ENCODE assay signal across 1 cellular context in the genomic region with DNA sequence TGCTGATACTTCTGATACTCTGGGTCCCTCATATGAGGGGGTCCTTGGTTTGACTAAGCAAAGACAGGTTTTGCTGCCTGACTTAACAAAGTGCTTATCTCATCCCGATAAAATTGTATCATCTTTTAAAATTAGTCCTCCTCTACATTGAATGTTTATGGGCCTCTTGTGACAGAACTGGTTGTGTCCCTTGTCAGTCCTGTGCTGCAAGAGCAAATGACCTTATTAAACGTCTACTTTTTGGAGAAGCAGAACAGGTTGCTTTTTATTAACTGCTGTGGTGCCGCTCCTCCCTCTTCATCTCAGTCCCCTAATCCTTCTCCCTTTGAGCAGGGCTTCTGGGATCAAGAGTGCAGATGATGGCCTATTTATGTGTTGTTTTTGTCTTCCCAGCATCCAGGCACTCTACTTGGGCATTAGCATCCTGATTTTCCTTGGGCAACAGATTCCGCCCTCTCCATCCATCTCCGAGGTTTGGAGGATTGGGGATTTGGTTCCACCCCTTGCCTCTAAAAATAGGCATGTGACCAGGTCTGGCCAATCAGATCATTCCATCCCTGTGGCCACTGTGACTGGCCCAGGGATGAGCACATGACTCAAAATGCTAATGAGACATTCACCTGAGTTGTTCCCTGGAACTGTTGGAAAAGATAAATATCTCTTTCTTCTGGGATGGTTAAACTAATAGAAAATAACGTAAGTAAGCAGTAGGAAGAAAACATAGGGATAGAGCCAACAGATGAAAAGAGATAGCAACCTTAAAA.
A peak's percentile ranks its signal among the peaks of the same experiment; 100 is the strongest.
TF ChIP-seq lines count a peak whose summit lies in the region.

No MANE protein-coding gene starts in this region.

TF ChIP-seq in HEK293, 187 proteins besides CTCF, POLR2A, EP300 and RAD21 (continued from another document):
- TF ChIP-seq, protein P1, sequence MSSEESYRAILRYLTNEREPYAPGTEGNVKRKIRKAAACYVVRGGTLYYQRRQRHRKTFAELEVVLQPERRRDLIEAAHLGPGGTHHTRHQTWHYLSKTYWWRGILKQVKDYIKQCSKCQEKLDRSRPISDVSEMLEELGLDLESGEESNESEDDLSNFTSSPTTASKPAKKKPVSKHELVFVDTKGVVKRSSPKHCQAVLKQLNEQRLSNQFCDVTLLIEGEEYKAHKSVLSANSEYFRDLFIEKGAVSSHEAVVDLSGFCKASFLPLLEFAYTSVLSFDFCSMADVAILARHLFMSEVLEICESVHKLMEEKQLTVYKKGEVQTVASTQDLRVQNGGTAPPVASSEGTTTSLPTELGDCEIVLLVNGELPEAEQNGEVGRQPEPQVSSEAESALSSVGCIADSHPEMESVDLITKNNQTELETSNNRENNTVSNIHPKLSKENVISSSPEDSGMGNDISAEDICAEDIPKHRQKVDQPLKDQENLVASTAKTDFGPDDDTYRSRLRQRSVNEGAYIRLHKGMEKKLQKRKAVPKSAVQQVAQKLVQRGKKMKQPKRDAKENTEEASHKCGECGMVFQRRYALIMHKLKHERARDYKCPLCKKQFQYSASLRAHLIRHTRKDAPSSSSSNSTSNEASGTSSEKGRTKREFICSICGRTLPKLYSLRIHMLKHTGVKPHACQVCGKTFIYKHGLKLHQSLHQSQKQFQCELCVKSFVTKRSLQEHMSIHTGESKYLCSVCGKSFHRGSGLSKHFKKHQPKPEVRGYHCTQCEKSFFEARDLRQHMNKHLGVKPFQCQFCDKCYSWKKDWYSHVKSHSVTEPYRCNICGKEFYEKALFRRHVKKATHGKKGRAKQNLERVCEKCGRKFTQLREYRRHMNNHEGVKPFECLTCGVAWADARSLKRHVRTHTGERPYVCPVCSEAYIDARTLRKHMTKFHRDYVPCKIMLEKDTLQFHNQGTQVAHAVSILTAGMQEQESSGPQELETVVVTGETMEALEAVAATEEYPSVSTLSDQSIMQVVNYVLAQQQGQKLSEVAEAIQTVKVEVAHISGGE (tag by site-specific recombination; conservative IDR thresholded peaks at IDR 0.05; ENCODE audit: low read depth) = no peak
- TF ChIP-seq SP2 (tag by site-specific recombination; IDR thresholded peaks at IDR 0.05) (0 out of 2 replicates have a peak, but pooled peaks have one; percentile 16), ZNF621 (tag by site-specific recombination; IDR thresholded peaks at IDR 0.05) (no peak), ZNF202 (tag by site-specific recombination; IDR thresholded peaks at IDR 0.05; ENCODE audit: borderline replicate concordance) (no peak), TCF7L2 (IDR thresholded peaks at IDR 0.05; ENCODE audit: borderline replicate concordance, low read depth, low read length) (no peak), ZNF600 (tag by site-specific recombination; IDR thresholded peaks at IDR 0.05) (no peak), ZNF792 (tag by site-specific recombination; IDR thresholded peaks at IDR 0.05) (no peak), KLF8 (tag by site-specific recombination; IDR thresholded peaks at IDR 0.05) (no peak), ZNF335 (tag by site-specific recombination; conservative IDR thresholded peaks at IDR 0.05) (peak; percentile 20; the same call in 1 of the 2 replicates)
- TF ChIP-seq, protein P2, sequence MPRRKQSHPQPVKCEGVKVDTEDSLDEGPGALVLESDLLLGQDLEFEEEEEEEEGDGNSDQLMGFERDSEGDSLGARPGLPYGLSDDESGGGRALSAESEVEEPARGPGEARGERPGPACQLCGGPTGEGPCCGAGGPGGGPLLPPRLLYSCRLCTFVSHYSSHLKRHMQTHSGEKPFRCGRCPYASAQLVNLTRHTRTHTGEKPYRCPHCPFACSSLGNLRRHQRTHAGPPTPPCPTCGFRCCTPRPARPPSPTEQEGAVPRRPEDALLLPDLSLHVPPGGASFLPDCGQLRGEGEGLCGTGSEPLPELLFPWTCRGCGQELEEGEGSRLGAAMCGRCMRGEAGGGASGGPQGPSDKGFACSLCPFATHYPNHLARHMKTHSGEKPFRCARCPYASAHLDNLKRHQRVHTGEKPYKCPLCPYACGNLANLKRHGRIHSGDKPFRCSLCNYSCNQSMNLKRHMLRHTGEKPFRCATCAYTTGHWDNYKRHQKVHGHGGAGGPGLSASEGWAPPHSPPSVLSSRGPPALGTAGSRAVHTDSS (tag by site-specific recombination; IDR thresholded peaks at IDR 0.05) = no peak
